Comparison of ENCODE assay signal across 11 cellular contexts in genomic region chr16:57297856-57298255, GRCh38. TPM values are rescaled to one million over a fixed set of nuclear protein-coding genes. Genes with fewer than 3 reads are reported as not detected.
DNase-seq lines count a peak whose midpoint lies in the region; ATAC-seq, FAIRE-seq and TF ChIP-seq lines count a peak whose summit lies in the region.
"Had no signal": no experiment of that assay in that cellular context is flagged by ENCODE, and none has a peak within 500 bp of the region (broad histone marks: within the 10 kb centered on the region; RNA-seq: fewer than 3 reads in every experiment).

No MANE protein-coding gene starts in this region.

- CTCF ChIA-PET in OCI-LY7 (lab: Charles Lee; ENCODE audit: unreplicated experiment) = interaction anchor here (0.6 to 1.1 kb wide), 2 partner anchors 18 to 52 kb away, joined by 3 to 4 read pairs; no protein-coding TSS in a partner anchor

- no peak overlapping the region for H3K27ac ChIP-seq in GM23338 (ENCODE audit: low read depth)
- peak overlapping the region; percentile 20 for H3K27ac ChIP-seq in OCI-LY7 (ENCODE audit: low read depth, low read length, poor library complexity, severe bottlenecking)
- no peak overlapping the region for H3K27ac ChIP-seq in tibial artery

- POLR2A ChIA-PET in OCI-LY7 (lab: Charles Lee) = interaction anchor here (0.6 to 0.7 kb wide), 2 partner anchors 31 to 60 kb away, joined by 4 to 5 read pairs; no protein-coding TSS in a partner anchor

- no peak for ATAC-seq in GM23338

- H3K79me2 ChIP-seq in GM23338 (replicated peaks; ENCODE audit: insufficient read depth) (no peaks in the 10 kb centered on the region), OCI-LY7 (ENCODE audit: insufficient read depth, low read depth, low read length) (no peaks in the 10 kb centered on the region)

- H2AFZ ChIP-seq in GM23338 = no peak overlapping the region
- H2AFZ ChIP-seq in OCI-LY7 (ENCODE audit: low read length) = peak overlapping the region; percentile 93

- H4K20me1 ChIP-seq in GM23338 (replicated peaks; ENCODE audit: insufficient read depth) = no peaks in the 10 kb centered on the region; the same call in 1 of the 2 replicates
- no peaks in the 10 kb centered on the region for H4K20me1 ChIP-seq in OCI-LY7 (ENCODE audit: insufficient read depth, low read length)

- H3K4me3 ChIP-seq in GM23338 = no peak overlapping the region
- H3K4me3 ChIP-seq in OCI-LY7 (ENCODE audit: low read depth, low read length, poor library complexity, severe bottlenecking) = peak overlapping the region; percentile 48
- no peak overlapping the region for H3K4me3 ChIP-seq in tibial artery

- DNase-seq in GM23338 (ENCODE audit: low spot score) (peak; percentile 65), OCI-LY7 (ENCODE audit: low spot score) (peak; percentile 67), activated T-helper 1 cell treated with Interleukin-2 at 50 U/mL for 16 hours (ENCODE audit: low read depth) (peak; percentile 22), nephron progenitor cell (no peak), frontal cortex (ENCODE audit: low spot score in 2 of 2) (no peak), urothelium cell line (ENCODE audit: low spot score) (no peak), DMS 273 treated with DMSO at 0.1 percent for 48 hours (lab: John Stamatoyannopoulos, UW) (no peak), tibial artery (no peak)
- DNase-seq: endodermal cell, NCI-H524 had no signal

- H3K27me3 ChIP-seq in GM23338 (ENCODE audit: insufficient read depth) (no peaks in the 10 kb centered on the region), tibial artery (no peaks in the 10 kb centered on the region)

- H3K27ac Mint-ChIP-seq in GM23338 = no peak overlapping the region
- H3K27ac Mint-ChIP-seq in nephron progenitor cell = no peak overlapping the region
- H3K27ac Mint-ChIP-seq: endodermal cell had no signal

- H3K9me3 Mint-ChIP-seq in GM23338 (no peaks in the 10 kb centered on the region), nephron progenitor cell (peaks cover 6% of the 10 kb centered on the region)
- H3K9me3 Mint-ChIP-seq: endodermal cell had no signal

- H3K36me3 ChIP-seq in GM23338 (ENCODE audit: insufficient read depth) (no peaks in the 10 kb centered on the region), OCI-LY7 (ENCODE audit: insufficient read depth, low read length) (no peaks in the 10 kb centered on the region), tibial artery (no peaks in the 10 kb centered on the region)

- no peak for TF ChIP-seq CTCF in GM23338 (conservative IDR thresholded peaks at IDR 0.05; ENCODE audit: low read depth in 2 of 2)
- TF ChIP-seq CTCF in OCI-LY7 (conservative IDR thresholded peaks at IDR 0.05; ENCODE audit: low read length) = no peak
- no peak for TF ChIP-seq CTCF in nephron progenitor cell (IDR thresholded peaks at IDR 0.05)
- no peak for TF ChIP-seq CTCF in tibial artery (IDR thresholded peaks at IDR 0.05)

- H3K4me2 ChIP-seq in GM23338 (no peak overlapping the region), OCI-LY7 (ENCODE audit: low read length) (peak overlapping the region; percentile 64)

- H3K27me3 Mint-ChIP-seq in GM23338 (ENCODE audit: insufficient read depth, low read depth, poor library complexity) (peaks cover 7% of the 10 kb centered on the region), nephron progenitor cell (ENCODE audit: low read depth, poor library complexity) (peaks cover 14% of the 10 kb centered on the region)

- H3K9me3 ChIP-seq in OCI-LY7 (ENCODE audit: low read length) (no peaks in the 10 kb centered on the region), tibial artery (no peaks in the 10 kb centered on the region)

- no peaks in the 10 kb centered on the region; the same call in 1 of the 2 replicates for H3F3A ChIP-seq in GM23338 (replicated peaks; ENCODE audit: low read depth)

- no peaks in the 10 kb centered on the region for H3K36me3 Mint-ChIP-seq in GM23338 (ENCODE audit: low read depth)
- no peaks in the 10 kb centered on the region for H3K36me3 Mint-ChIP-seq in nephron progenitor cell (ENCODE audit: low read depth)

- no peak overlapping the region; the same call in 2 of the 3 replicates for H3K4me3 Mint-ChIP-seq in GM23338
- peak overlapping the region; percentile 32 for H3K4me3 Mint-ChIP-seq in nephron progenitor cell
- H3K4me3 Mint-ChIP-seq: endodermal cell had no signal

- intact Hi-C loops in OCI-LY7 (cut with micrococcal nuclease; ENCODE audit: unreplicated experiment) (loop anchor here (5.0 kb wide), 1 partner anchor 111 kb away; the partner anchor contains the start of genes PSME3IP1 and RSPRY1), tibial artery (cut with DNase I; ENCODE audit: low total_unique reads) (no loop called here)

- no TSS peak for BruUV-seq in OCI-LY7 (replicated peaks; lab: Mats Ljungman, UMichigan)

- H3K4me1 ChIP-seq in GM23338 (ENCODE audit: insufficient read depth) = peaks cover 6% of the 10 kb centered on the region; the same call in 1 of the 2 replicates
- H3K4me1 ChIP-seq in OCI-LY7 (ENCODE audit: insufficient read depth, low read length, poor library complexity, severe bottlenecking) = peaks cover 22% of the 10 kb centered on the region
- peaks cover 0 to 21% (median 9%) of the 10 kb centered on the region in 4 donors for H3K4me1 ChIP-seq in tibial artery

- no peak for FAIRE-seq in frontal cortex (lab: Jason Lieb, UNC)
- FAIRE-seq in urothelium cell line (lab: Jason Lieb, UNC) = no peak
- FAIRE-seq: keratinocyte had no signal

- no peaks in the 10 kb centered on the region for H3K9me2 ChIP-seq in GM23338 (ENCODE audit: insufficient read depth)
- no peaks in the 10 kb centered on the region for H3K9me2 ChIP-seq in OCI-LY7 (ENCODE audit: insufficient read depth, low read length)

- H3K4me1 Mint-ChIP-seq in GM23338 (peaks cover 6% of the 10 kb centered on the region), nephron progenitor cell (no peaks in the 10 kb centered on the region)

TF ChIP-seq in GM23338, 12 proteins besides CTCF, POLR2A, EP300 and RAD21:
- TF ChIP-seq NANOG (IDR thresholded peaks at IDR 0.05; ENCODE audit: borderline replicate concordance) = no peak
- no peak for TF ChIP-seq REST (IDR thresholded peaks at IDR 0.05; ENCODE audit: unreplicated experiment)
- no peak for TF ChIP-seq ETS1 (IDR thresholded peaks at IDR 0.05)
- no peak for TF ChIP-seq CREB1 (CRISPR knock-in tag; IDR thresholded peaks at IDR 0.05; ENCODE audit: low read depth)
- no peak for TF ChIP-seq EZH2phosphoT487 (IDR thresholded peaks at IDR 0.05; ENCODE audit: unreplicated experiment)
- no peak for TF ChIP-seq EZH2 (IDR thresholded peaks at IDR 0.05; ENCODE audit: low read depth, unreplicated experiment)
- no peak for TF ChIP-seq STAT1 (IDR thresholded peaks at IDR 0.05; ENCODE audit: unreplicated experiment)
- no peak for TF ChIP-seq ZNF331 (CRISPR knock-in tag; IDR thresholded peaks at IDR 0.05; ENCODE audit: low read depth)
- TF ChIP-seq JUNB (IDR thresholded peaks at IDR 0.05; ENCODE audit: unreplicated experiment) = no peak
- TF ChIP-seq ZNF114 (CRISPR knock-in tag; IDR thresholded peaks at IDR 0.05) = no peak

RNA-seq across cellular contexts. Expression of gene PLLP, which starts 13.4 kb away (rescaled TPM):
- total RNA-seq in GM23338 (2014; rRNA removed; shearing (Covaris generic)) = 2.1 and 6.1 TPM in 2 replicates
- 1.3 and 1.9 TPM in 2 replicates for polyA plus RNA-seq in GM23338 (2016; fragmentation: Nextera tagmentation; extraction: Ambion mirVana)
- 0.08 and 0.22 TPM in 2 replicates for total RNA-seq in OCI-LY7 (2014; rRNA removed; shearing (Covaris generic))
- total RNA-seq in OCI-LY7 (2022) (not detected in 2 replicates), frontal cortex (1.6 TPM)

RNA-seq across cellular contexts. Expression of gene ARL2BP, which starts 52.8 kb away (rescaled TPM):
- 13.2 and 13.4 TPM in 2 replicates for total RNA-seq in GM23338 (2014; rRNA removed; shearing (Covaris generic))
- 10.3 and 10.9 TPM in 2 replicates for polyA plus RNA-seq in GM23338 (2016; fragmentation: Nextera tagmentation; extraction: Ambion mirVana)
- 25.4 and 26.6 TPM in 2 replicates for total RNA-seq in OCI-LY7 (2014; rRNA removed; shearing (Covaris generic))
- 31.2 and 35.7 TPM in 2 replicates for total RNA-seq in OCI-LY7 (2022)
- 81.9 TPM for total RNA-seq in frontal cortex

Comparison
In these comparisons a context has a peak if more than half of its experiments do, and no peak if none do; other contexts are left out.
1. DNase-seq: peak in GM23338 (single experiment), OCI-LY7 (single experiment) and activated T-helper 1 cell treated with Interleukin-2 at 50 U/mL for 16 hours (single experiment); none in nephron progenitor cell (single experiment), frontal cortex (0 of 2), urothelium cell line (single experiment), DMS 273 treated with DMSO at 0.1 percent for 48 hours (single experiment) and tibial artery (0 of 2).